1 cellular context compared by ENCODE assay signal in the genomic region with DNA sequence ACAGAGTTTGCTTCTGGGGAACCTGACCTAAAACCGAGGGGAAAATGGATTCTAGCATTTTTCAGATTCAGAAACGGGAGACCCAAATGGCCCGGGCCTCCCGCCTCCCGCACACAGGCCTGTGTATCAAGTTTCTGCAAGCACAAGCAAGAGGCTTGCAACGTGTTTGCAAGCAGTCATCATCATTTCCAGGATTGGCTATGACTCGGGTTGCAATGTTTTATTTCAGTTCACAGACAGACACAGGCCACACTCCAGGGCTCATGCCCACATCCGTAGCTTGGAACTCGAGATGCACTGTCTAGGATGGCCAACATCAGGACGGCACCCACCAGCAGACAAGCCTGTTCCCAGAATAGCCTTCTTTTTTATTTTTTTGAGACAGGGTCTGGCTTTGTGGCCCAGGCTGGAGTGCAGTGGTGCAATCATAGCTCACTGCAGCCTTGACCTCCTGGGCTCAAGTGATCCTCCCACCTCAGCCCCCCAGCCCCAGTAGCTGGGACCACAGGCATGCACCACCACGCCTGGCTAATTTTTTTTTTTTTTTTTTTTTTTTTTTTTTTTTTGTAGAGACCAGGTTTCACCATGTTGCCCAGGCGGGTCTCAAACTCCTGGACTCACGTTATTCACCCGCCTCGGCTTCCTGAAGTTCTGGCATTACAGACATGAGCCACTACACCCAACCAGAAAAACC.
TF ChIP-seq lines count a peak whose summit lies in the region.

No MANE protein-coding gene starts in this region.

TF ChIP-seq in IMR-90, 13 proteins besides CTCF, POLR2A, EP300 and RAD21 (continued from another document):
- TF ChIP-seq MAFK (IDR thresholded peaks at IDR 0.05; ENCODE audit: low read depth, low read length), result 0 out of 2 replicates have a peak, but pooled peaks have one; percentile 4
- TF ChIP-seq, protein P1, sequence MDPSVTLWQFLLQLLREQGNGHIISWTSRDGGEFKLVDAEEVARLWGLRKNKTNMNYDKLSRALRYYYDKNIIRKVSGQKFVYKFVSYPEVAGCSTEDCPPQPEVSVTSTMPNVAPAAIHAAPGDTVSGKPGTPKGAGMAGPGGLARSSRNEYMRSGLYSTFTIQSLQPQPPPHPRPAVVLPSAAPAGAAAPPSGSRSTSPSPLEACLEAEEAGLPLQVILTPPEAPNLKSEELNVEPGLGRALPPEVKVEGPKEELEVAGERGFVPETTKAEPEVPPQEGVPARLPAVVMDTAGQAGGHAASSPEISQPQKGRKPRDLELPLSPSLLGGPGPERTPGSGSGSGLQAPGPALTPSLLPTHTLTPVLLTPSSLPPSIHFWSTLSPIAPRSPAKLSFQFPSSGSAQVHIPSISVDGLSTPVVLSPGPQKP (IDR thresholded peaks at IDR 0.05; ENCODE audit: borderline replicate concordance, low read depth, low read length), result no peak
